In the genomic region with DNA sequence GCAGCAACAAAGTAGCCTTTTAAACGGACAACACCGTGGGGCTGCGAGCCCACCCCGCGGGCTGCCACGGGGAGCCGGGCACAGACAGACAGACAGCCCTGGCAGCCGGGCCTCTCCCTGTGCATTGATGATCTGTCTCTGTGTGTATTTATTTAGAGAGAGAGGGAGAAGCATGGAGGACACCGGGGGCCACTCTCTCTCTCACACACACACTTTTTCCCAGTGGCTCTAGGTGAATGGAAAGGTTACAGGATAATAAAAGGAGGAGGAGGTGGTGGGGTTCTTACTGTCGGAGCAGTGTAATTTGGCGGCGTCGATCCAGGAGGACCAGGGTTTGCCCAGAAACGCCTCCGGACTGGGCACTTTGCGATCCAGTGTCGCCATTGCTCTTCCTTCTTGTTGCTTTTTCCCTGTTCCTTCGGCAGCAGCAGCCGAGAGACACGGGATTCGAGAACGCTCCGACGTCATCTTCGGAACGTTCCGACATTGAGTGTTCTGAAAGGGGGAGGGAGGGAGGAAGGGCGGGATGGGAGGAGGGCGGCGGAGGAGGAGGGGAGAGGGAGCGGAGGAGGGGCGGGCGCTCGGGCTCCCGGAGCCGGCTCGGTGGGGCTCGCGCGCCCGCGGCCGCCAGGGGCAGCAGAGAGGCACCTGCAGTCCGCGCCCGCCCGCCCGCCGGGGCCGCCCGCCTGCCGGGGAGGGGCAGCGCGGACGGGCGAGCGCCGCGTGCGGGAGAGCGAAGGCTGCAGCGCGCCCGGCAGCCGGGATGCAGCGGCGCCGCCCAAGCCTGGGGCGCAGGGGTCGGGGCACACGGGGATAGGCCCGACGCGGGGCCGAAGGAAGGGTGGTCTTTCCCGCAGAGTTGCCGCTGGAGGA, we compare ENCODE assay signal across 7 cellular contexts.
DNase-seq lines count a peak whose midpoint lies in the region; ATAC-seq lines count a peak whose summit lies in the region.

A gene with protein sequence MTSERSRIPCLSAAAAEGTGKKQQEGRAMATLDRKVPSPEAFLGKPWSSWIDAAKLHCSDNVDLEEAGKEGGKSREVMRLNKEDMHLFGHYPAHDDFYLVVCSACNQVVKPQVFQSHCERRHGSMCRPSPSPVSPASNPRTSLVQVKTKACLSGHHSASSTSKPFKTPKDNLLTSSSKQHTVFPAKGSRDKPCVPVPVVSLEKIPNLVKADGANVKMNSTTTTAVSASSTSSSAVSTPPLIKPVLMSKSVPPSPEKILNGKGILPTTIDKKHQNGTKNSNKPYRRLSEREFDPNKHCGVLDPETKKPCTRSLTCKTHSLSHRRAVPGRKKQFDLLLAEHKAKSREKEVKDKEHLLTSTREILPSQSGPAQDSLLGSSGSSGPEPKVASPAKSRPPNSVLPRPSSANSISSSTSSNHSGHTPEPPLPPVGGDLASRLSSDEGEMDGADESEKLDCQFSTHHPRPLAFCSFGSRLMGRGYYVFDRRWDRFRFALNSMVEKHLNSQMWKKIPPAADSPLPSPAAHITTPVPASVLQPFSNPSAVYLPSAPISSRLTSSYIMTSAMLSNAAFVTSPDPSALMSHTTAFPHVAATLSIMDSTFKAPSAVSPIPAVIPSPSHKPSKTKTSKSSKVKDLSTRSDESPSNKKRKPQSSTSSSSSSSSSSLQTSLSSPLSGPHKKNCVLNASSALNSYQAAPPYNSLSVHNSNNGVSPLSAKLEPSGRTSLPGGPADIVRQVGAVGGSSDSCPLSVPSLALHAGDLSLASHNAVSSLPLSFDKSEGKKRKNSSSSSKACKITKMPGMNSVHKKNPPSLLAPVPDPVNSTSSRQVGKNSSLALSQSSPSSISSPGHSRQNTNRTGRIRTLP (minus strand): TSS at position 509 of the 873 bp plus-strand sequence. CDS start 41 bp downstream, at position 468.

- peaks cover 11% of the 10 kb centered on the region for H3K36me3 Mint-ChIP-seq in central memory CD8-positive, alpha-beta T cell (ENCODE audit: insufficient read depth)

- peak; percentile 85 for DNase-seq in NCI-H446 treated with DMSO at 0.1 percent for 48 hours (lab: John Stamatoyannopoulos, UW)
- DNase-seq in activated CD4-positive, CD25-positive, alpha-beta regulatory T cell treated with anti-CD3 and anti-CD28 coated beads, Interleukin-2, amount 50 U/mL, for 16 hours (ENCODE audit: low read depth, low spot score), result peak; percentile 74
- peak; percentile 74 to 79 for DNase-seq in central memory CD8-positive, alpha-beta T cell (ENCODE audit: low spot score in 2 of 2)
- DNase-seq in islet precursor cell, result peak; percentile 98
- DNase-seq in stimulated activated CD4-positive, alpha-beta T cell treated with anti-CD3 and anti-CD28 coated beads, Interleukin-12 subunit alpha, Interleukin-12 subunit beta, amount 100 ng/mL, for 24 hours (ENCODE audit: low read depth in 2 of 2), result peak; percentile 81 to 87

- peaks cover 60% of the 10 kb centered on the region for H3K4me1 Mint-ChIP-seq in central memory CD8-positive, alpha-beta T cell

- ATAC-seq in GM18519 (IDR thresholded peaks at IDR 0.05; ENCODE audit: low FRiP score, unreplicated experiment) (peak; percentile 51), HG03196 (IDR thresholded peaks at IDR 0.05; ENCODE audit: unreplicated experiment) (peak; percentile 78)
- peak; percentile 87 for ATAC-seq in central memory CD8-positive, alpha-beta T cell (replicated peaks; ENCODE audit: extremely low read depth, poor library complexity, severe bottlenecking)

- H3K4me3 Mint-ChIP-seq in central memory CD8-positive, alpha-beta T cell, result peak within 1 kb of the TSS; percentile 99

- no peaks in the 10 kb centered on the region for H3K9me3 Mint-ChIP-seq in central memory CD8-positive, alpha-beta T cell

- peak within 1 kb of the TSS; percentile 89 for H3K27ac Mint-ChIP-seq in central memory CD8-positive, alpha-beta T cell (ENCODE audit: low read depth)

- no peaks in the 10 kb centered on the region for H3K27me3 Mint-ChIP-seq in central memory CD8-positive, alpha-beta T cell

Comparison
In these comparisons a context has a peak if more than half of its experiments do, and no peak if none do; other contexts are left out.
1. Peak in every context shown above with its lines: DNase-seq and ATAC-seq.